Comparison of ENCODE assay signal across 2 cellular contexts in the genomic region with DNA sequence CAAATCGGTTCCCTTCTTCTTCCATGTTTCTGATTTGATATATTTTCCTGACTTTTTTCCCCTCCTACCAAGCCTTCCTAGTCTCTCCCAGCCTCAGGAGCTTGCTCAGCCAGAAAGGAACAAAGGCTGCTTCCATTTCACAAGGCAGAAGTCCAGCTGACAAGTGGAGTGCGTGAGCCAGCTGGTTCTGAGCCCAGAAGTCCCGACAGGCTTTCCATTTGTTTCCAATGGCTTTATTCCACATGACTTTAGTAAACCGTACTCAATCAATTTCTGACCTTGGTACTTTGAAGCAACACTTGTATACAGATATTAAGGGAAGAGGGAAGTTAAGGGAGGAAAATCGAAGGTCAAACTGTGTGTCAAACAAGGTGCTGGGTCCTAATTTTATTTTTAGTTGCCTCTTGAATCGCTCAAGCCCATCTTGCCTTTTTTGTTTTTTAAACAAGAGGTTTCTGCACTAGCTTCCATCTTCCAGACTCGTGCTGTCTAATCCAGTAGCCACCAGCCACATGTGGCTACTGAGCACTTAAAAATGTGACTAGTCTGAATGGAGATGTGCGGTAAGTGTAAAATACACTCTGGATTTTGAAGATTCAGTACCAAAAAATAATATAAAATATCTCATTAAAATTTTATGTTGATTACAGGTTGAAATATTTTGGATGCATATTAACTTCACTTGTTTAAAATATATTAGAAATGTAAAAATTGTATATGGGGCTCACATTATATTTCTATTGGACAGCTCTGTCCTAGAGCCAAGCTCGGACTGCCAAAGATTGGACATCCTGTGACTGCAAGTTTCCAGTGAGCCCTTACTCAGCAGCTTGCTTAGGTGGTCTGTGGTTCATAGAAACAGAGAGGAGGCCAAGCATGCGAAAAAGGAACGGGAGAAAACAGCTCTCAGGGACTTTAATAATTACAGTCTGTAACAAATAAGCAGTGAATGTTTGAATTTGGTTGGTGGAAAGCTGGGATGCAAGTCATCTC.
TF ChIP-seq lines count a peak whose summit lies in the region.

No MANE protein-coding gene starts in this region.

TF ChIP-seq in liver, 16 proteins besides CTCF, POLR2A, EP300 and RAD21:
- peak; percentile 72 for TF ChIP-seq HNF4G (IDR thresholded peaks at IDR 0.05)
- peak; percentile 94 for TF ChIP-seq SP1 (IDR thresholded peaks at IDR 0.05)
- TF ChIP-seq ZBTB33 (IDR thresholded peaks at IDR 0.05): peak; percentile 83
- peak; percentile 86 to 92 for TF ChIP-seq RXRA (IDR thresholded peaks at IDR 0.05)
- TF ChIP-seq, protein P1, sequence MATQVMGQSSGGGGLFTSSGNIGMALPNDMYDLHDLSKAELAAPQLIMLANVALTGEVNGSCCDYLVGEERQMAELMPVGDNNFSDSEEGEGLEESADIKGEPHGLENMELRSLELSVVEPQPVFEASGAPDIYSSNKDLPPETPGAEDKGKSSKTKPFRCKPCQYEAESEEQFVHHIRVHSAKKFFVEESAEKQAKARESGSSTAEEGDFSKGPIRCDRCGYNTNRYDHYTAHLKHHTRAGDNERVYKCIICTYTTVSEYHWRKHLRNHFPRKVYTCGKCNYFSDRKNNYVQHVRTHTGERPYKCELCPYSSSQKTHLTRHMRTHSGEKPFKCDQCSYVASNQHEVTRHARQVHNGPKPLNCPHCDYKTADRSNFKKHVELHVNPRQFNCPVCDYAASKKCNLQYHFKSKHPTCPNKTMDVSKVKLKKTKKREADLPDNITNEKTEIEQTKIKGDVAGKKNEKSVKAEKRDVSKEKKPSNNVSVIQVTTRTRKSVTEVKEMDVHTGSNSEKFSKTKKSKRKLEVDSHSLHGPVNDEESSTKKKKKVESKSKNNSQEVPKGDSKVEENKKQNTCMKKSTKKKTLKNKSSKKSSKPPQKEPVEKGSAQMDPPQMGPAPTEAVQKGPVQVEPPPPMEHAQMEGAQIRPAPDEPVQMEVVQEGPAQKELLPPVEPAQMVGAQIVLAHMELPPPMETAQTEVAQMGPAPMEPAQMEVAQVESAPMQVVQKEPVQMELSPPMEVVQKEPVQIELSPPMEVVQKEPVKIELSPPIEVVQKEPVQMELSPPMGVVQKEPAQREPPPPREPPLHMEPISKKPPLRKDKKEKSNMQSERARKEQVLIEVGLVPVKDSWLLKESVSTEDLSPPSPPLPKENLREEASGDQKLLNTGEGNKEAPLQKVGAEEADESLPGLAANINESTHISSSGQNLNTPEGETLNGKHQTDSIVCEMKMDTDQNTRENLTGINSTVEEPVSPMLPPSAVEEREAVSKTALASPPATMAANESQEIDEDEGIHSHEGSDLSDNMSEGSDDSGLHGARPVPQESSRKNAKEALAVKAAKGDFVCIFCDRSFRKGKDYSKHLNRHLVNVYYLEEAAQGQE (IDR thresholded peaks at IDR 0.05): peak; percentile 85
- peak; percentile 57 for TF ChIP-seq FOXA1 (IDR thresholded peaks at IDR 0.05)
- TF ChIP-seq YY1 (IDR thresholded peaks at IDR 0.05): peak; percentile 92
- TF ChIP-seq, protein P2, sequence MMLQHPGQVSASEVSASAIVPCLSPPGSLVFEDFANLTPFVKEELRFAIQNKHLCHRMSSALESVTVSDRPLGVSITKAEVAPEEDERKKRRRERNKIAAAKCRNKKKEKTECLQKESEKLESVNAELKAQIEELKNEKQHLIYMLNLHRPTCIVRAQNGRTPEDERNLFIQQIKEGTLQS (IDR thresholded peaks at IDR 0.05): peak; percentile 53
- TF ChIP-seq NR2F2 (IDR thresholded peaks at IDR 0.05): peak; percentile 76
- TF ChIP-seq, protein P3, sequence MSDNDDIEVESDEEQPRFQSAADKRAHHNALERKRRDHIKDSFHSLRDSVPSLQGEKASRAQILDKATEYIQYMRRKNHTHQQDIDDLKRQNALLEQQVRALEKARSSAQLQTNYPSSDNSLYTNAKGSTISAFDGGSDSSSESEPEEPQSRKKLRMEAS (IDR thresholded peaks at IDR 0.05): peak; percentile 95
- TF ChIP-seq GABPA (IDR thresholded peaks at IDR 0.05 in 1 of 2, conservative IDR thresholded peaks at IDR 0.05 in 1 of 2): peak in 1 of 2 donors; percentile 64
- TF ChIP-seq FOXA2 (IDR thresholded peaks at IDR 0.05): peak; percentile 63
- peak; percentile 94 to 97 for TF ChIP-seq HNF4A (conservative IDR thresholded peaks at IDR 0.05)
- TF ChIP-seq JUND (IDR thresholded peaks at IDR 0.05): peak; percentile 74 to 86
- peak; percentile 61 to 90 for TF ChIP-seq EGR1 (IDR thresholded peaks at IDR 0.05; ENCODE audit: low read depth in 2 of 2)
- no peak for TF ChIP-seq TAF1 (conservative IDR thresholded peaks at IDR 0.05)

TF ChIP-seq in HepG2, 621 proteins besides CTCF, POLR2A, EP300 and RAD21:
- TF ChIP-seq BRCA1 (CRISPR knock-in tag; IDR thresholded peaks at IDR 0.05) (no peak), GABPB1 (CRISPR knock-in tag; IDR thresholded peaks at IDR 0.05) (no peak), MXD3 (CRISPR knock-in tag; IDR thresholded peaks at IDR 0.05) (no peak)
TF ChIP-seq in HepG2: peak in this region for 0.
